ENCODE assay signal across 15 cellular contexts in the genomic region with DNA sequence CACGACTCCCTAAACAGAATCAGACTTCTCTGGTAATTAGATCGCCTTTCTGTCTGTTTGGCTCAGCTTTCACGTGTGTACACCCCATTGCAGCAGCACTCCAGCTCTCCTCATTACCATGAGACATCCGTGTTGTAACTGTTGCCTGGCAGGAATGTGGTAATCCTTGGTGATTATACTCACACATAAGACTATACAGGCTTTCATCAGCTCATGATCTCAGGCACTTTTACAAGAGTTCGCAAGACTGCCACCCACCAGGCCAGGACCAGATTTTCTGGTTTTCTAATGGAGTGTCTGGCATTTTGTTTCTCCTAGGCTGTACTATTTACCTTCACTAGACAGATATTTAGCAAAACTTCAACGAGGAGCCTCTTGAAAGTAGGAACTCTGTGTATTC. TPM values are rescaled to one million over a fixed set of nuclear protein-coding genes. Genes with fewer than 3 reads are reported as not detected.
DNase-seq lines count a peak whose midpoint lies in the region; ATAC-seq and TF ChIP-seq lines count a peak whose summit lies in the region.
"Had no signal": no experiment of that assay in that cellular context is flagged by ENCODE, and none has a peak within 500 bp of the region (broad histone marks: within the 10 kb centered on the region; RNA-seq: fewer than 3 reads in every experiment).

No MANE protein-coding gene starts in this region.

- no peak overlapping the region for H3K4me2 ChIP-seq in H9 (ENCODE audit: insufficient read depth, insufficient read length, low read length)

- peak; percentile 48 for ATAC-seq in body of pancreas
- peak; percentile 70 for ATAC-seq in lung (ENCODE audit: insufficient read depth, low FRiP score)
- ATAC-seq in HG02642 (IDR thresholded peaks at IDR 0.05; ENCODE audit: poor library complexity, unreplicated experiment), result no peak
- no peak for ATAC-seq in natural killer cell treated with Interleukin-12 subunit alpha and Interleukin-12 subunit beta and Interleukin-15 and Interleukin-18, amount 100 ng/mL, for 72 hours
- ATAC-seq in GM19463 (IDR thresholded peaks at IDR 0.05; ENCODE audit: unreplicated experiment), result no peak
- ATAC-seq: naive thymus-derived CD8-positive, alpha-beta T cell; Right ventricle myocardium inferior had no signal

- H3K4me1 ChIP-seq in H9 (ENCODE audit: insufficient read depth, low read length) (peaks cover 3% of the 10 kb centered on the region; the same call in 1 of the 2 replicates), body of pancreas (peaks cover 10% of the 10 kb centered on the region), lung (ENCODE audit: control insufficient read depth in 2 of 2, insufficient read depth in 2 of 2, low read length in 2 of 2) (peaks cover 3 to 21% of the 10 kb centered on the region in 2 donors)

- H3K23me2 ChIP-seq in H9 (ENCODE audit: insufficient read length, low read depth, low read length, poor library complexity, severe bottlenecking), result no peaks in the 10 kb centered on the region

- no peak overlapping the region for H3T11ph ChIP-seq in H9 (ENCODE audit: low read length)

- no peak overlapping the region for H3K4ac ChIP-seq in H9 (ENCODE audit: low read depth, low read length)

- H3K9me3 Mint-ChIP-seq in H9, result no peaks in the 10 kb centered on the region
- H3K9me3 Mint-ChIP-seq in natural killer cell treated with Interleukin-12 subunit alpha and Interleukin-12 subunit beta and Interleukin-15 and Interleukin-18, amount 100 ng/mL, for 72 hours, result no peaks in the 10 kb centered on the region
- H3K9me3 Mint-ChIP-seq: naive thymus-derived CD8-positive, alpha-beta T cell had no signal

- H3K4me1 Mint-ChIP-seq in H9, result peaks cover 9 to 10% of the 10 kb centered on the region in 2 experiments
- H3K4me1 Mint-ChIP-seq in natural killer cell treated with Interleukin-12 subunit alpha and Interleukin-12 subunit beta and Interleukin-15 and Interleukin-18, amount 100 ng/mL, for 72 hours (ENCODE audit: low read depth in 2 of 2), result peaks cover 10 to 22% of the 10 kb centered on the region in 2 donors

- H3K4me3 Mint-ChIP-seq in H9, result no peak overlapping the region
- no peak overlapping the region for H3K4me3 Mint-ChIP-seq in natural killer cell treated with Interleukin-12 subunit alpha and Interleukin-12 subunit beta and Interleukin-15 and Interleukin-18, amount 100 ng/mL, for 72 hours
- H3K4me3 Mint-ChIP-seq: activated CD4-positive, alpha-beta memory T cell treated with anti-CD3 and anti-CD28 coated beads, Interleukin-2, amount 10 ng/mL, durations not matched to agents 7 days and 5 days; CD14-positive monocyte; naive thymus-derived CD8-positive, alpha-beta T cell had no signal

- CTCF ChIA-PET in AG04449 (lab: Yijun Ruan, JAX), result interaction anchor here (0.9 kb wide), 1 partner anchor 39 kb away, joined by 3 read pairs; no protein-coding TSS in a partner anchor

- TF ChIP-seq POLR2A in body of pancreas (IDR thresholded peaks at IDR 0.05), result no peak

- H3K14ac ChIP-seq in H9 (ENCODE audit: insufficient read depth, low read length), result no peak overlapping the region

- no peak overlapping the region for H2BK15ac ChIP-seq in H9 (ENCODE audit: low read depth, low read length)

- H3K36me3 Mint-ChIP-seq in H9 (ENCODE audit: insufficient read depth in 1 of 3, low read depth in 3 of 3), result peaks cover 0 to 2% (median 0%) of the 10 kb centered on the region in 3 experiments; a peak in 2 of 7 replicates
- H3K36me3 Mint-ChIP-seq in natural killer cell treated with Interleukin-12 subunit alpha and Interleukin-12 subunit beta and Interleukin-15 and Interleukin-18, amount 100 ng/mL, for 72 hours, result no peaks in the 10 kb centered on the region

- H2AK5ac ChIP-seq in H9 (ENCODE audit: insufficient read length, low read length), result no peak overlapping the region

- H3K27me3 ChIP-seq in H9 (ENCODE audit: insufficient read depth, low read length) (no peaks in the 10 kb centered on the region), body of pancreas (no peaks in the 10 kb centered on the region), lung (ENCODE audit: control insufficient read depth, insufficient read depth) (no peaks in the 10 kb centered on the region)
- H3K27me3 ChIP-seq: heart left ventricle had no signal

- TF ChIP-seq CTCF in AG04449 (IDR thresholded peaks at IDR 0.05; ENCODE audit: insufficient read depth, low read length, missing control alignments), result no peak
- no peak for TF ChIP-seq CTCF in H9 (conservative IDR thresholded peaks at IDR 0.05)
- TF ChIP-seq CTCF in body of pancreas (IDR thresholded peaks at IDR 0.05), result no peak
- no peak for TF ChIP-seq CTCF in lung (IDR thresholded peaks at IDR 0.05; ENCODE audit: control extremely low read depth, extremely low read depth)

- no peak overlapping the region for H3K23ac ChIP-seq in H9 (ENCODE audit: insufficient read length, low read depth, low read length)

- no peak overlapping the region for H3K9ac ChIP-seq in H9 (ENCODE audit: extremely low read depth, insufficient read length, low read length)

- no CpG with 5 or more reads among the region's 6 CpGs for WGBS in H9 (ENCODE audit: extremely low coverage, insufficient read length, low lambda C conversion rate)
- WGBS in body of pancreas, 2 donors, result 78 to 86% methylated on average over 6 of the region's 6 CpGs
- 70 to 83% methylated on average over 6 of the region's 6 CpGs for WGBS in lung, 2 donors

- H3K27ac ChIP-seq in H9 (ENCODE audit: insufficient read length, low read depth, low read length) (no peak overlapping the region), body of pancreas (no peak overlapping the region), lung (ENCODE audit: low read depth in 1 of 2, low read length in 1 of 2) (peak overlapping the region in 1 of 2 donors; percentile 66)
- H3K27ac ChIP-seq: heart left ventricle had no signal

- H2BK120ac ChIP-seq in H9 (ENCODE audit: low read depth, low read length, poor library complexity, severe bottlenecking), result no peak overlapping the region

- no peak overlapping the region for H3K18ac ChIP-seq in H9 (ENCODE audit: insufficient read length, low read depth, low read length)

- no peaks in the 10 kb centered on the region for H3K9me3 ChIP-seq in H9 (ENCODE audit: control insufficient read depth, low read depth, low read length)
- no peaks in the 10 kb centered on the region for H3K9me3 ChIP-seq in body of pancreas
- no peaks in the 10 kb centered on the region for H3K9me3 ChIP-seq in lung (ENCODE audit: control insufficient read depth in 2 of 2, insufficient read depth in 1 of 2, low read length in 1 of 2)
- H3K9me3 ChIP-seq: heart left ventricle had no signal

- H3K27ac Mint-ChIP-seq in H9, result peak overlapping the region in 2 of 3 experiments; percentile 10 to 56; a peak in 2 of 7 replicates
- no peak overlapping the region for H3K27ac Mint-ChIP-seq in natural killer cell treated with Interleukin-12 subunit alpha and Interleukin-12 subunit beta and Interleukin-15 and Interleukin-18, amount 100 ng/mL, for 72 hours
- H3K27ac Mint-ChIP-seq: activated CD4-positive, alpha-beta memory T cell treated with anti-CD3 and anti-CD28 coated beads, Interleukin-2, amount 10 ng/mL, durations not matched to agents 7 days and 5 days had no signal

- no peak overlapping the region for H4K8ac ChIP-seq in H9 (replicated peaks; ENCODE audit: insufficient read length, low read depth, low read length)

- no peak overlapping the region for H2BK5ac ChIP-seq in H9 (ENCODE audit: insufficient read length, low read length)

- no peak overlapping the region for H3K4me3 ChIP-seq in AG04449 (ENCODE audit: low read depth, low read length)
- no peak overlapping the region for H3K4me3 ChIP-seq in body of pancreas
- H3K4me3 ChIP-seq in lung, result no peak overlapping the region
- H3K4me3 ChIP-seq: heart left ventricle had no signal

- no peak overlapping the region for H2BK12ac ChIP-seq in H9 (ENCODE audit: insufficient read length, low read depth, low read length)

- no peak overlapping the region for H2AFZ ChIP-seq in H9 (ENCODE audit: low read length)

- H3K36me3 ChIP-seq in body of pancreas (replicated peaks in 1 of 2; ENCODE audit: insufficient read depth in 1 of 2, low read depth in 2 of 2) (no peaks in the 10 kb centered on the region), lung (ENCODE audit: control insufficient read depth in 2 of 2, insufficient read depth in 2 of 2, low read length in 2 of 2) (no peaks in the 10 kb centered on the region)

- no peak overlapping the region for H4K5ac ChIP-seq in H9 (ENCODE audit: insufficient read length, low read depth, low read length)

- intact Hi-C loops in body of pancreas (cut with DNase I), result no loop called here

- no peak overlapping the region for H2BK20ac ChIP-seq in H9 (ENCODE audit: low read depth, low read length, poor library complexity, severe bottlenecking)

- no peaks in the 10 kb centered on the region for H3K79me2 ChIP-seq in H9 (ENCODE audit: insufficient read depth, low read length)

- POLR2A ChIA-PET in AG04449 (lab: Yijun Ruan, JAX), result no interaction called here

- no peaks in the 10 kb centered on the region for H4K20me1 ChIP-seq in H9 (ENCODE audit: control insufficient read depth, insufficient read depth, insufficient read length)

- H3K79me1 ChIP-seq in H9 (ENCODE audit: insufficient read depth, low read depth, low read length, poor library complexity, severe bottlenecking), result no peaks in the 10 kb centered on the region

- peak; percentile 49 for DNase-seq in AG04449 (ENCODE audit: low read depth, low spot score)
- no peak for DNase-seq in H9
- DNase-seq in body of pancreas, result no peak
- peak; percentile 79 for DNase-seq in lung (ENCODE audit: low spot score)
- no peak for DNase-seq in putamen (ENCODE audit: low spot score)
- DNase-seq in natural killer cell treated with Interleukin-12 subunit alpha and Interleukin-12 subunit beta and Interleukin-15 and Interleukin-18, amount 100 ng/mL, for 72 hours (ENCODE audit: low spot score), result no peak
- DNase-seq: activated CD4-positive, alpha-beta memory T cell treated with anti-CD3 and anti-CD28 coated beads, Interleukin-2, amount 10 ng/mL, durations not matched to agents 7 days and 5 days; anterior cingulate cortex; heart left ventricle; naive thymus-derived CD8-positive, alpha-beta T cell; NCI-H1105 had no signal

- no peak overlapping the region for H4K91ac ChIP-seq in H9 (ENCODE audit: insufficient read length, low read depth, low read length)

- H3K27me3 Mint-ChIP-seq in H9 (ENCODE audit: low read depth), result no peaks in the 10 kb centered on the region
- H3K27me3 Mint-ChIP-seq in natural killer cell treated with Interleukin-12 subunit alpha and Interleukin-12 subunit beta and Interleukin-15 and Interleukin-18, amount 100 ng/mL, for 72 hours, result no peaks in the 10 kb centered on the region
- H3K27me3 Mint-ChIP-seq: activated CD4-positive, alpha-beta memory T cell treated with anti-CD3 and anti-CD28 coated beads, Interleukin-2, amount 10 ng/mL, durations not matched to agents 7 days and 5 days; naive thymus-derived CD8-positive, alpha-beta T cell had no signal

- H3K56ac ChIP-seq in H9 (ENCODE audit: insufficient read length, low read depth, low read length), result no peak overlapping the region

RNA-seq across cellular contexts. Expression of gene ACVR1, which starts 50.2 kb away (rescaled TPM):
- total RNA-seq in H9 (2021), result 21.2 and 25.1 TPM in 2 replicates
- 10 to 100 TPM; 14.0 to 18.5 TPM for total RNA-seq in body of pancreas
- 10 to 100 TPM; 27.8 to 38.3 TPM for total RNA-seq in lung
- 10 to 100 TPM in 1 of 2 donors, 1 to 10 TPM in 1; 7.5 to 19.0 TPM for polyA plus RNA-seq in lung
- 10 to 100 TPM in 1 of 2 donors, 1 to 10 TPM in 1; 5.7 to 14.3 TPM for total RNA-seq in natural killer cell treated with Interleukin-12 subunit alpha and Interleukin-12 subunit beta and Interleukin-15 and Interleukin-18, amount 100 ng/mL, for 72 hours

Comparison
In these comparisons a context has a peak if more than half of its experiments do, and no peak if none do; other contexts are left out.
1. DNase-seq: peak in AG04449 (single experiment) and lung (single experiment); none in H9 (single experiment), body of pancreas (0 of 4), putamen (single experiment) and natural killer cell treated with Interleukin-12 subunit alpha and Interleukin-12 subunit beta and Interleukin-15 and Interleukin-18, amount 100 ng/mL, for 72 hours (single experiment).
2. H3K27ac Mint-ChIP-seq: peak in H9 (2 of 3); none in natural killer cell treated with Interleukin-12 subunit alpha and Interleukin-12 subunit beta and Interleukin-15 and Interleukin-18, amount 100 ng/mL, for 72 hours (0 of 2).
3. ATAC-seq: peak in body of pancreas (single experiment) and lung (single experiment); none in HG02642 (single experiment), natural killer cell treated with Interleukin-12 subunit alpha and Interleukin-12 subunit beta and Interleukin-15 and Interleukin-18, amount 100 ng/mL, for 72 hours (0 of 2) and GM19463 (single experiment).